31 cellular contexts compared by ENCODE assay signal in the genomic region with DNA sequence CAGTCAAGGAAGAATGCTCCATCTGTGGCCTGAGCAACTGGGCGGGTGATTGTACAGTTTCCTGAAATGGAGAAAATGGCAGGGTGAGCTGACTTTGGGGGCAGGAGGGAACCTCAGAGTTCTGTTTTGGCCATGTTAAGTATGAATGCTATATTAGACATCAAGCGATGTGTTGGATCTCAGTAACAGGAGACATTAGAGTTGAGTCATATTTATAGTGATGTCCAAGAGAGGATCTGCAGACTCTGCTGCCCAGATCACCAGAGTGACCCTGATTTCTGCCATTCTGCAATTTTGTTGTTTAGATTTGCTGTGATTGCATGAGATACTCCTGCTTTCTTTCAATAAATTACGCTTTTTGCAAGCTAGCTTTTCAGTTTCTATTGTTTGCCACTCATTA.
"Had no signal": no experiment of that assay in that cellular context is flagged by ENCODE, and none has a peak within 500 bp of the region (broad histone marks: within the 10 kb centered on the region; RNA-seq: fewer than 3 reads in every experiment).

No MANE protein-coding gene starts in this region.

- H3K4me3 ChIP-seq: esophagus muscularis mucosa, gastroesophageal sphincter had no signal

- H3K27me3 Mint-ChIP-seq: effector memory CD8-positive, alpha-beta T cell had no signal

- H3K4me3 Mint-ChIP-seq: activated B cell treated with CpG ODN at 0.5 μM for 24 hours; activated CD8-positive, alpha-beta T cell treated with anti-CD3 and anti-CD28 coated beads for 36 hours; activated naive CD8-positive, alpha-beta T cell; activated T-cell treated with anti-CD3 and anti-CD28 coated beads, Interleukin-2, amount 50 U/mL, for 4 hours; activated T-helper 17 cell treated with anti-CD3 and anti-CD28 coated beads, Interleukin-2, amount 50 U/mL, for 72 hours; effector memory CD8-positive, alpha-beta T cell; T-helper 17 cell; T-helper 2 cell treated with Interferon-gamma antibody and Interleukin-4, amounts not matched to agents 5 μg/mL and 100 μg/mL, for 36 hours had no signal

- DNase-seq: activated B cell treated with CpG ODN at 0.5 μM for 24 hours; activated CD4-positive, alpha-beta T cell treated with anti-CD3 and anti-CD28 coated beads for 48 hours; activated CD4-positive, alpha-beta T cell treated with anti-CD3 and anti-CD28 coated beads, Interleukin-2, amount 50 U/mL, for 1 hour; activated CD4-positive, alpha-beta T cell treated with anti-CD3 and anti-CD28 coated beads, Interleukin-2, amount 50 U/mL, for 48 hours; activated CD8-positive, alpha-beta memory T cell treated with anti-CD3 and anti-CD28 coated beads for 24 hours; activated CD8-positive, alpha-beta T cell treated with anti-CD3 and anti-CD28 coated beads for 36 hours; activated effector memory CD4-positive, alpha-beta T cell treated with Interleukin-2 at 50 U/mL for 16 hours; activated gamma-delta T cell treated with Interleukin-2 at 50 U/mL for 16 hours; activated naive CD4-positive, alpha-beta T cell treated with anti-CD3 and anti-CD28 coated beads, Interleukin-2, amount 50 U/mL, for 16 hours; activated naive CD4-positive, alpha-beta T cell treated with Interleukin-2 at 50 U/mL for 16 hours; activated T-cell treated with anti-CD3 and anti-CD28 coated beads, Interleukin-2, amount 50 U/mL, for 4 hours; amniotic stem cell; anterior cingulate cortex; brain microvascular endothelial cell; caudate nucleus; cortex of kidney; dermis blood vessel endothelial cell; effector CD4-positive, alpha-beta T cell; effector memory CD8-positive, alpha-beta T cell; erythroblast; foreskin keratinocyte; T-helper 1 cell; T-helper 17 cell; T1000; WERI-Rb-1 had no signal

- H3K4me1 Mint-ChIP-seq: activated B cell treated with CpG ODN at 0.5 μM for 24 hours; activated T-helper 17 cell treated with anti-CD3 and anti-CD28 coated beads, Interleukin-2, amount 50 U/mL, for 72 hours; T-helper 17 cell had no signal

- H3K27me3 ChIP-seq: brain microvascular endothelial cell, esophagus muscularis mucosa, foreskin keratinocyte, gastroesophageal sphincter had no signal

- H3K4me1 ChIP-seq: foreskin keratinocyte had no signal

- H3K36me3 ChIP-seq: brain microvascular endothelial cell, esophagus muscularis mucosa, gastroesophageal sphincter, WERI-Rb-1 had no signal

- H3K9me3 Mint-ChIP-seq: activated CD8-positive, alpha-beta T cell treated with anti-CD3 and anti-CD28 coated beads for 36 hours; effector memory CD8-positive, alpha-beta T cell; T-helper 2 cell treated with Interferon-gamma antibody and Interleukin-4, amounts not matched to agents 5 μg/mL and 100 μg/mL, for 36 hours had no signal

- H3K9me3 ChIP-seq: esophagus muscularis mucosa, gastroesophageal sphincter had no signal

- H3K36me3 Mint-ChIP-seq: activated naive CD8-positive, alpha-beta T cell had no signal

- H3K27ac Mint-ChIP-seq: activated B cell treated with CpG ODN at 0.5 μM for 24 hours; activated CD8-positive, alpha-beta T cell treated with anti-CD3 and anti-CD28 coated beads for 36 hours; activated naive CD8-positive, alpha-beta T cell; activated T-helper 17 cell treated with anti-CD3 and anti-CD28 coated beads, Interleukin-2, amount 50 U/mL, for 72 hours; effector memory CD8-positive, alpha-beta T cell; T-helper 17 cell; T-helper 2 cell treated with Interferon-gamma antibody and Interleukin-4, amounts not matched to agents 5 μg/mL and 100 μg/mL, for 36 hours had no signal

- ATAC-seq: activated CD4-positive, CD25-positive, alpha-beta regulatory T cell treated with anti-CD3 and anti-CD28 coated beads, Interleukin-2, amount 50 U/mL, for 24 hours; activated CD8-positive, alpha-beta T cell treated with anti-CD3 and anti-CD28 coated beads for 36 hours; activated T-cell treated with anti-CD3 and anti-CD28 coated beads, Interleukin-2, amount 50 U/mL, for 4 hours; effector memory CD8-positive, alpha-beta T cell; foreskin keratinocyte; gastroesophageal sphincter; T-helper 17 cell had no signal

- H3K27ac ChIP-seq: brain microvascular endothelial cell, esophagus muscularis mucosa, foreskin keratinocyte, gastroesophageal sphincter, WERI-Rb-1 had no signal
